1 cellular context compared by ENCODE assay signal in the genomic region with DNA sequence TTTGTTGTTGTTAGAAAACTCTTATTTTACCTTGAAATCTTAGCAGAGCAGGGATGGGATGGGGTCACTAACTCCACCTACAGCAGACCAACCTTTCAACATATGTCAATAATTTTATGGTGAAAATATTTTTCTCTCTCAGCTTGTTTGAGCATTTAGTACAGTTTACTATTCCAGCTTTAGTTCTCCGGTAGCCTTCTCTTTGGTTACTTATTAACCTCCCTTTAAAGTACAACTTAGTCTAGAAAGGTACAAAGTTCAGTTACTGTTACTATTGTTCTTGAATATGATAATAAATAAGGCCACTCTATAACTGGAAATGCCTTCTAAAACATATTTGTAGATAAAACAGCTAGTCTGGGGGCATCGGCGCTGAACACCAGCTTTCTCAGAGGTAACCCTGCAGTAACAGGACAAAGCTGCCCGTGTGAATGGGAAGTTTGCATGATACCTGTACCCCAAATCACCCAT.
TF ChIP-seq lines count a peak whose summit lies in the region.

No MANE protein-coding gene starts in this region.

TF ChIP-seq in SK-N-SH, 30 proteins besides CTCF, POLR2A, EP300 and RAD21 (continued from another document):
- TF ChIP-seq, protein P1, sequence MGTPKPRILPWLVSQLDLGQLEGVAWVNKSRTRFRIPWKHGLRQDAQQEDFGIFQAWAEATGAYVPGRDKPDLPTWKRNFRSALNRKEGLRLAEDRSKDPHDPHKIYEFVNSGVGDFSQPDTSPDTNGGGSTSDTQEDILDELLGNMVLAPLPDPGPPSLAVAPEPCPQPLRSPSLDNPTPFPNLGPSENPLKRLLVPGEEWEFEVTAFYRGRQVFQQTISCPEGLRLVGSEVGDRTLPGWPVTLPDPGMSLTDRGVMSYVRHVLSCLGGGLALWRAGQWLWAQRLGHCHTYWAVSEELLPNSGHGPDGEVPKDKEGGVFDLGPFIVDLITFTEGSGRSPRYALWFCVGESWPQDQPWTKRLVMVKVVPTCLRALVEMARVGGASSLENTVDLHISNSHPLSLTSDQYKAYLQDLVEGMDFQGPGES (IDR thresholded peaks at IDR 0.05; ENCODE audit: low read depth, low read length): no peak
- TF ChIP-seq MXI1 (IDR thresholded peaks at IDR 0.05; ENCODE audit: low read depth, low read length) (no peak), SMC3 (IDR thresholded peaks at IDR 0.05; ENCODE audit: low read depth, low read length) (no peak), POLR2AphosphoS5 (IDR thresholded peaks at IDR 0.05; ENCODE audit: low read depth, low read length) (no peak), YY1 (IDR thresholded peaks at IDR 0.05; ENCODE audit: low read depth) (no peak), NRF1 (IDR thresholded peaks at IDR 0.05; ENCODE audit: low read depth, low read length) (no peak), ELF1 (IDR thresholded peaks at IDR 0.05) (no peak)
- TF ChIP-seq, protein P2, sequence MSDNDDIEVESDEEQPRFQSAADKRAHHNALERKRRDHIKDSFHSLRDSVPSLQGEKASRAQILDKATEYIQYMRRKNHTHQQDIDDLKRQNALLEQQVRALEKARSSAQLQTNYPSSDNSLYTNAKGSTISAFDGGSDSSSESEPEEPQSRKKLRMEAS (IDR thresholded peaks at IDR 0.05; ENCODE audit: low read depth): no peak
